Comparison of ENCODE assay signal across 2 cellular contexts in genomic region chr1:183776731-183777130, GRCh38.
TF ChIP-seq lines count a peak whose summit lies in the region.

No MANE protein-coding gene starts in this region.

TF ChIP-seq in SK-N-SH, 30 proteins besides CTCF, POLR2A, EP300 and RAD21:
- no peak for TF ChIP-seq NRF1 (IDR thresholded peaks at IDR 0.05; ENCODE audit: low read depth, low read length)
- TF ChIP-seq, protein P1, sequence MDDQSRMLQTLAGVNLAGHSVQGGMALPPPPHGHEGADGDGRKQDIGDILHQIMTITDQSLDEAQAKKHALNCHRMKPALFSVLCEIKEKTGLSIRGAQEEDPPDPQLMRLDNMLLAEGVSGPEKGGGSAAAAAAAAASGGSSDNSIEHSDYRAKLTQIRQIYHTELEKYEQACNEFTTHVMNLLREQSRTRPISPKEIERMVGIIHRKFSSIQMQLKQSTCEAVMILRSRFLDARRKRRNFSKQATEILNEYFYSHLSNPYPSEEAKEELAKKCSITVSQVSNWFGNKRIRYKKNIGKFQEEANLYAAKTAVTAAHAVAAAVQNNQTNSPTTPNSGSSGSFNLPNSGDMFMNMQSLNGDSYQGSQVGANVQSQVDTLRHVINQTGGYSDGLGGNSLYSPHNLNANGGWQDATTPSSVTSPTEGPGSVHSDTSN (IDR thresholded peaks at IDR 0.05), result peak; percentile 32; the same call in 1 of the 2 replicates

TF ChIP-seq in SK-N-SH treated with all-trans-retinoic acid at 6 μM for 48 hours, 23 proteins besides CTCF, POLR2A, EP300 and RAD21:
- TF ChIP-seq GLIS3 (CRISPR knock-in tag; IDR thresholded peaks at IDR 0.05) (no peak), ZFP3 (CRISPR knock-in tag; IDR thresholded peaks at IDR 0.05) (no peak), TOX (CRISPR knock-in tag; IDR thresholded peaks at IDR 0.05; ENCODE audit: borderline replicate concordance) (no peak)
